8 cellular contexts compared by ENCODE assay signal in the genomic region with DNA sequence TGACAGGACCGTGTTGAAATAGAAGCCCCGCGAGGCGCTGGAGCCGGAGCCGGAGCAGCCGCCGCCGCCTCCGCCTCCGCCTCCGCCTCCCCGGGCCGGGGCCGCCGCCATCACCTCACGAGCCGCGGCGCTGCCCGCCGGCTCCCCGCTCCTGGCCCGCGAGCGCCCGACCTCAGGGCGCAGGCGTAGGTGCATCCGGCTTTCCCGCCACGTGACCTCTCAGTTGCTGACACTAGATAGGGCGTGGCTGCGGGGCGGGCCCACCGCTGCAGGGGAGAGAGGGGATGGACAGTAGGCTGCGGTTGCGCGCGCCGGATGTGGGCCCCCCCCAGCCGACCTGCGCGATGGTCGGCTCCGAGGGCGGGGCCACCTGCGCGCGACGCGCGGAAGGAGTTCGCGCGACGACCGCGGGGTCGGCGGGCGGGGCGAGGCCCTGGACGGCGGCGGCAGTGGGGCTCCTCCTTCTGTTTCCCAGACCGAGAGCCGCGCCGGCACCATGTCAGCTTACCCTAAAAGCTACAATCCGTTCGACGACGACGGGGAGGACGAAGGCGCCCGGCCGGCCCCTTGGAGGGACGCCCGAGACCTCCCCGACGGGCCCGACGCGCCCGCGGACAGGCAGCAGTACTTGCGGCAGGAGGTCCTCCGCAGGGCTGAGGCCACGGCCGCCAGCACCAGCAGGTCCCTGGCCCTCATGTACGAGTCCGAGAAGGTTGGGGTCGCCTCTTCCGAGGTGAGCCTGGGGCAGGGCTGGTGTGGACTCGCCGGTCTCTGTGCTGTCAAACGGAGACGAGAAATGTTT. TPM values are rescaled to one million over a fixed set of nuclear protein-coding genes. Genes with fewer than 3 reads are reported as not detected.
DNase-seq lines count a peak whose midpoint lies in the region; ATAC-seq, FAIRE-seq and TF ChIP-seq lines count a peak whose summit lies in the region.

A gene (minus strand): TSS at position 197 of the 802 bp plus-strand sequence. CDS start 86 bp downstream, at position 111.
A gene (plus strand): TSS at position 393 of the 802 bp plus-strand sequence. CDS start 104 bp downstream, at position 497.

- peak within 1 kb of the TSS; percentile 92 for H4K8ac ChIP-seq in trophoblast cell (ENCODE audit: low read depth, low read length)

- H3K27ac ChIP-seq in adipose tissue (ENCODE audit: low read depth, low read length) (no peak within 1 kb of the TSS), trophoblast cell (ENCODE audit: low read depth, low read length) (peak within 1 kb of the TSS; percentile 55), tibial nerve (peak within 1 kb of the TSS; percentile 83 to 94 (median 90))

- POLR2A ChIA-PET in T-cell (lab: Charles Lee) = no interaction called here

- H3K9me3 ChIP-seq in trophoblast cell (ENCODE audit: insufficient read depth, low read depth, low read length) (peaks cover 3% of the 10 kb centered on the region), tibial nerve (no peaks in the 10 kb centered on the region)

- peak; percentile 76 to 92 for TF ChIP-seq EP300 in tibial nerve (IDR thresholded peaks at IDR 0.05)

- peak within 1 kb of the TSS; percentile 67 to 83 for H3K27ac Mint-ChIP-seq in T-cell

- peak within 1 kb of the TSS; percentile 84 for H3K14ac ChIP-seq in trophoblast cell (ENCODE audit: low read length)

- H2BK120ac ChIP-seq in trophoblast cell (ENCODE audit: insufficient read depth, low read length, poor library complexity) = peak within 1 kb of the TSS; percentile 79

- ATAC-seq in HG02840 (IDR thresholded peaks at IDR 0.05; ENCODE audit: low FRiP score, unreplicated experiment) (peak; percentile 93), T-cell (replicated peaks in 1 of 4) (peak; percentile 89 to 93 (median 92))

- peak within 1 kb of the TSS; percentile 86 for H4K91ac ChIP-seq in trophoblast cell (ENCODE audit: low read depth, low read length)

- peak; percentile 99 for FAIRE-seq in GM12892 (lab: Jason Lieb, UNC)

- H3K18ac ChIP-seq in trophoblast cell (ENCODE audit: low read length) = peak within 1 kb of the TSS; percentile 96

- peak within 1 kb of the TSS; percentile 92 for H3K4me3 ChIP-seq in trophoblast cell (ENCODE audit: low read depth, low read length)
- H3K4me3 ChIP-seq in tibial nerve = peak within 1 kb of the TSS; percentile 79 to 94 (median 89)

- H3K4me1 Mint-ChIP-seq in T-cell = peaks cover 59 to 68% (median 68%) of the 10 kb centered on the region in 3 donors

- CTCF ChIA-PET in T-cell (lab: Charles Lee) = interaction anchor here in 1 of 2 donors (0.6 kb wide), 1 partner anchor 10 kb away, joined by 3 read pairs; no protein-coding TSS in a partner anchor

- peak in 2 of 5 experiments; percentile 77 to 78 for TF ChIP-seq CTCF in tibial nerve (IDR thresholded peaks at IDR 0.05)

- intact Hi-C loops in cardiac septum (cut with DNase I) = loop anchor here (1.0 to 5.0 kb wide), 3 partner anchors 58 to 142 kb away; a partner anchor contains a TSS

- peak within 1 kb of the TSS; percentile 82 for H3K4me2 ChIP-seq in trophoblast cell (ENCODE audit: low read length)

- peak within 1 kb of the TSS; percentile 61 for H2AFZ ChIP-seq in trophoblast cell (ENCODE audit: insufficient read depth, low read length, poor library complexity)

- peaks cover 7% of the 10 kb centered on the region for H3K79me2 ChIP-seq in trophoblast cell (ENCODE audit: control insufficient read depth, insufficient read depth, low read length, poor library complexity)

- H3K4me1 ChIP-seq in trophoblast cell (ENCODE audit: control insufficient read depth in 1 of 2, insufficient read depth in 2 of 2, low read length in 2 of 2) = peaks cover 9% of the 10 kb centered on the region in 2 experiments
- peaks cover 0 to 57% (median 22%) of the 10 kb centered on the region in 4 donors for H3K4me1 ChIP-seq in tibial nerve

- H2AK5ac ChIP-seq in trophoblast cell (ENCODE audit: low read length) = peak within 1 kb of the TSS; percentile 93

- peak within 1 kb of the TSS; percentile 3 for H2BK12ac ChIP-seq in trophoblast cell (ENCODE audit: low read length)

- no peaks in the 10 kb centered on the region for H3K27me3 Mint-ChIP-seq in T-cell

- H3K23ac ChIP-seq in trophoblast cell (ENCODE audit: low read length) = no peak within 1 kb of the TSS

- H2BK5ac ChIP-seq in trophoblast cell (ENCODE audit: low read depth, low read length, poor library complexity) = peak within 1 kb of the TSS; percentile 82

- H3K4me3 Mint-ChIP-seq in T-cell = peak within 1 kb of the TSS; percentile 84 to 96 (median 88)

- H3K36me3 Mint-ChIP-seq in T-cell = peaks cover 9% of the 10 kb centered on the region

- H3K9me3 Mint-ChIP-seq in T-cell = no peaks in the 10 kb centered on the region

- peak within 1 kb of the TSS; percentile 81 for H4K12ac ChIP-seq in trophoblast cell (ENCODE audit: low read depth, low read length)

- H3K36me3 ChIP-seq in trophoblast cell (ENCODE audit: control insufficient read depth in 1 of 2, insufficient read depth in 2 of 2, low read length in 2 of 2) = no peaks in the 10 kb centered on the region
- peaks cover 0 to 14% (median 0%) of the 10 kb centered on the region in 3 donors for H3K36me3 ChIP-seq in tibial nerve

- H3K27me3 ChIP-seq in trophoblast cell (ENCODE audit: insufficient read depth, low read length) = no peaks in the 10 kb centered on the region
- no peaks in the 10 kb centered on the region for H3K27me3 ChIP-seq in tibial nerve

- peak within 1 kb of the TSS; percentile 82 for H3K4ac ChIP-seq in trophoblast cell (ENCODE audit: low read depth, low read length)

- peak within 1 kb of the TSS; percentile 61 for H3K9ac ChIP-seq in trophoblast cell (ENCODE audit: low read length)

- WGBS in adipose tissue, 3 donors = 0% methylated on average over 88 to 100 of the region's 100 CpGs
- no CpG with 5 or more reads among the region's 100 CpGs for WGBS in trophoblast cell (ENCODE audit: extremely low coverage, insufficient coverage, insufficient read length)
- WGBS in tibial nerve, 2 donors = 1 to 3% methylated on average over 36 to 37 of the region's 100 CpGs

- peak; percentile 97 for DNase-seq in GM12892 (ENCODE audit: insufficient read length)
- peak; percentile 71 for DNase-seq in NCI-H1436 treated with DMSO at 0.1 percent for 48 hours (lab: John Stamatoyannopoulos, UW)
- DNase-seq in T-cell = peak; percentile 92 to 99 (median 95)
- peak; percentile 100 for DNase-seq in cardiac septum (ENCODE audit: low spot score)
- DNase-seq in trophoblast cell = peak; percentile 97 to 99
- DNase-seq in tibial nerve (ENCODE audit: low spot score in 2 of 2) = peak; percentile 98 to 99

- TF ChIP-seq POLR2A in GM12892 (IDR thresholded peaks at IDR 0.05; ENCODE audit: low read depth, low read length) (peak; percentile 94), tibial nerve (IDR thresholded peaks at IDR 0.05) (peak; percentile 71 to 92)

- peaks cover 12% of the 10 kb centered on the region for H3K79me1 ChIP-seq in trophoblast cell (ENCODE audit: low read length)

RNA-seq across cellular contexts. Expression of the first gene that starts in this region (rescaled TPM):
- polyA plus RNA-seq in GM12892 (2012; ENCODE audit: missing spikeins) = 27.2 TPM
- 100 to 1,000 TPM; 135 to 187 (median 143) TPM for total RNA-seq in T-cell
- polyA plus RNA-seq in adipose tissue = 10 to 100 TPM; 18.4 to 34.6 (median 33.5) TPM
- total RNA-seq in cardiac septum = 52.6 TPM
- polyA plus RNA-seq in trophoblast cell (2013) = 29.7 and 32.4 TPM in 2 replicates
- total RNA-seq in tibial nerve = 100 to 1,000 TPM in 2 of 4 donors, 10 to 100 TPM in 2; 76.5 to 164 (median 115) TPM

RNA-seq across cellular contexts. Expression of the second gene that starts in this region (rescaled TPM):
- polyA plus RNA-seq in GM12892 (2012; ENCODE audit: missing spikeins) = 22.3 TPM
- 10 to 100 TPM; 15.8 to 26.2 (median 23.3) TPM for total RNA-seq in T-cell
- 10 to 100 TPM in 2 of 3 donors, 1 to 10 TPM in 1; 9.5 to 18.4 (median 13.4) TPM for polyA plus RNA-seq in adipose tissue
- total RNA-seq in cardiac septum = 23.6 TPM
- polyA plus RNA-seq in trophoblast cell (2013) = 42.7 and 45.7 TPM in 2 replicates
- 10 to 100 TPM; 18.3 to 36.1 (median 19.6) TPM for total RNA-seq in tibial nerve
